Comparison of ENCODE assay signal across 9 cellular contexts in the genomic region with DNA sequence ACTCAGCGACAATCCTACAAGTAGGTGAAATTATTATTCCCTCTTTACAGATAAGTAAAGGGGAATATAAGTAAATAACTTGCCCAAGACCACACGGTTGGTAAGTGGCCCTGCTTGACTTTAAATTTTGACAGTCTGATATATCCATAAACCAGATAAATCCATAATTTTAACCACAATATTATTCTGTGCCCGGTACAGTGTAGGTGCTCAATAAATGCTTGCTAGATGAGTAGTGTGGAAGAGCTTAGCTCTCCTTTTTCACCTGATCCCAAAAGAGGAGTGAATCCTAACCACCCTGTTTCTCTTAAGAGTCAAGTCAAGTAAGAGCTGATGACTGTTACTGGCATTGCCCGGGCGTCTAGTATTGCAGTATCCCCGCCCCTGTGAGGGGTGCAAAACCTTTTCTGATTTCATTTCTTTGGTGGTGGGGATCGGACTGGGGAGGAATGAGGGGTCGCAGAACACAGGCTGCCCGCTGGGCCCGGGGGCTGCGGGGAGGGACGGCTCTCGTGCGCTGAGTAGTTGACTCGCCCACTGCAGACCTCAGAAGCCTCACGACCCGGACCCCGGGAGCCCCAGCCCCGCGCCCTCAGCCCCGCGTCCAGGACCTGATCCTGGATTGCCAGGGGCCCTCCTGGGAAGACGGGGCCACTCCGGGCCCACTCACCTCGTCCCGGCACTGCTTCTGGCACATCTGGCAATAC. TPM values are rescaled to one million over a fixed set of nuclear protein-coding genes. Genes with fewer than 3 reads are reported as not detected.
DNase-seq lines count a peak whose midpoint lies in the region; ATAC-seq and TF ChIP-seq lines count a peak whose summit lies in the region.
"Had no signal": no experiment of that assay in that cellular context is flagged by ENCODE, and none has a peak within 500 bp of the region (broad histone marks: within the 10 kb centered on the region; RNA-seq: fewer than 3 reads in every experiment).

No MANE protein-coding gene starts in this region.

- H4K91ac ChIP-seq in mesenchymal stem cell (ENCODE audit: low read length) = peak overlapping the region; percentile 28

- H3K9ac ChIP-seq in HUES48 (ENCODE audit: low read depth, low read length) (peak overlapping the region; percentile 87), mesenchymal stem cell (ENCODE audit: low read length) (peak overlapping the region; percentile 97)

- H3K27ac Mint-ChIP-seq in CD4-positive, alpha-beta T cell = no peak overlapping the region
- H3K27ac Mint-ChIP-seq: T-helper 1 cell treated with Interleukin-12 subunit alpha and Interleukin-12 subunit beta and Interleukin-4 antibody, amounts not matched to agents 30 μg/mL and 1 μg/mL, for 36 hours had no signal

- H2AK5ac ChIP-seq in mesenchymal stem cell (ENCODE audit: low read length, severe bottlenecking) = no peak overlapping the region

- H3K27ac ChIP-seq in CD4-positive, alpha-beta T cell (ENCODE audit: low read depth, low read length) = peak overlapping the region; percentile 42
- peak overlapping the region; percentile 66 for H3K27ac ChIP-seq in HUES48 (ENCODE audit: low read depth, low read length)
- H3K27ac ChIP-seq in mesenchymal stem cell (ENCODE audit: low read length, poor library complexity, severe bottlenecking) = no peak overlapping the region

- POLR2A ChIA-PET in CD4-positive, alpha-beta T cell (lab: Charles Lee) = interaction anchor here (0.6 to 3.8 kb wide), 22 partner anchors 10 to 1974 kb away, joined by 3 to 135 read pairs (median 4); partner anchors contain the start of genes GDI2 and TAF3

- H4K8ac ChIP-seq in mesenchymal stem cell (ENCODE audit: low read length) = peak overlapping the region; percentile 66

- H2AFZ ChIP-seq in mesenchymal stem cell (ENCODE audit: low read depth, low read length) = no peak overlapping the region

- no peaks in the 10 kb centered on the region for H3K79me1 ChIP-seq in mesenchymal stem cell (replicated peaks; ENCODE audit: low read length, poor library complexity, severe bottlenecking)

- H3K4me1 ChIP-seq in HUES48 (ENCODE audit: control insufficient read depth, insufficient read depth, low read length) (peaks cover 16% of the 10 kb centered on the region; the same call in 1 of the 2 replicates), mesenchymal stem cell (ENCODE audit: control insufficient read depth, insufficient read depth, low read depth, low read length) (peaks cover 2% of the 10 kb centered on the region)

- no peak overlapping the region for H2BK5ac ChIP-seq in mesenchymal stem cell (ENCODE audit: low read depth, low read length, poor library complexity, severe bottlenecking)

- peak overlapping the region; percentile 66 for H3K4me2 ChIP-seq in mesenchymal stem cell (ENCODE audit: low read length, poor library complexity, severe bottlenecking)

- peak overlapping the region in 1 of 2 experiments; percentile 55 for H3K4ac ChIP-seq in mesenchymal stem cell (ENCODE audit: low read depth in 1 of 2, low read length in 2 of 2)

- no peaks in the 10 kb centered on the region for H3K9me3 ChIP-seq in CD4-positive, alpha-beta T cell (ENCODE audit: control insufficient read depth, low read length)
- H3K9me3 ChIP-seq in HUES48 (ENCODE audit: control insufficient read depth, insufficient read depth, low read length) = no peaks in the 10 kb centered on the region
- H3K9me3 ChIP-seq in mesenchymal stem cell (ENCODE audit: control insufficient read depth, low read length) = no peaks in the 10 kb centered on the region

- H2BK120ac ChIP-seq in mesenchymal stem cell (ENCODE audit: low read depth, low read length) = peak overlapping the region; percentile 11

- no peaks in the 10 kb centered on the region for H3K27me3 Mint-ChIP-seq in CD4-positive, alpha-beta T cell

- H3K9me3 Mint-ChIP-seq in CD4-positive, alpha-beta T cell = no peaks in the 10 kb centered on the region
- H3K9me3 Mint-ChIP-seq: T-helper 1 cell treated with Interleukin-12 subunit alpha and Interleukin-12 subunit beta and Interleukin-4 antibody, amounts not matched to agents 30 μg/mL and 1 μg/mL, for 36 hours had no signal

- peak overlapping the region in 1 of 2 experiments; percentile 35 for H3K23ac ChIP-seq in mesenchymal stem cell (ENCODE audit: low read length in 2 of 2)

- DNase-seq in CD4-positive, alpha-beta T cell = peak in 1 of 10 experiments; percentile 8
- peak; percentile 12 to 35 for DNase-seq in cardiac fibroblast (ENCODE audit: low read depth in 2 of 2)
- DNase-seq in mesenchymal stem cell = peak; percentile 36
- no peak for DNase-seq in NCI-H1694 treated with DMSO at 0.1 percent for 48 hours (lab: John Stamatoyannopoulos, UW)
- DNase-seq in mucosa of gallbladder (ENCODE audit: low spot score) = no peak
- no peak for DNase-seq in cerebellar nuclear complex (lab: John Stamatoyannopoulos, UW)

- no peak for ATAC-seq in CD4-positive, alpha-beta T cell (ENCODE audit: poor library complexity)
- ATAC-seq in GM21367 (IDR thresholded peaks at IDR 0.05; ENCODE audit: unreplicated experiment) = peak; percentile 5

- H3K18ac ChIP-seq in mesenchymal stem cell (ENCODE audit: low read depth in 1 of 2, low read length in 2 of 2) = peak overlapping the region; percentile 62 to 86

- CTCF ChIA-PET in CD4-positive, alpha-beta T cell (lab: Charles Lee) = interaction anchor here (1.0 kb wide), 1 partner anchor 31 kb away, joined by 6 read pairs; the partner anchor contains the start of gene TAF3

- no peak overlapping the region for H3K4me3 Mint-ChIP-seq in CD4-positive, alpha-beta T cell
- H3K4me3 Mint-ChIP-seq: T-helper 1 cell treated with Interleukin-12 subunit alpha and Interleukin-12 subunit beta and Interleukin-4 antibody, amounts not matched to agents 30 μg/mL and 1 μg/mL, for 36 hours had no signal

- H3K4me3 ChIP-seq in HUES48 (ENCODE audit: low read depth, low read length) = peak overlapping the region; percentile 99
- peak overlapping the region; percentile 93 to 100 for H3K4me3 ChIP-seq in cardiac fibroblast (replicated peaks in 1 of 2; ENCODE audit: low read depth in 2 of 2, low read length in 2 of 2)
- H3K4me3 ChIP-seq in mesenchymal stem cell (ENCODE audit: insufficient read depth in 1 of 2, low read depth in 1 of 2, low read length in 2 of 2) = peak overlapping the region; percentile 78 to 93

- peaks cover 60% of the 10 kb centered on the region for H3K4me1 Mint-ChIP-seq in CD4-positive, alpha-beta T cell (ENCODE audit: low read depth)

- peak overlapping the region in 1 of 2 experiments; percentile 93 for H3K14ac ChIP-seq in mesenchymal stem cell (ENCODE audit: low read length in 2 of 2)

- no peaks in the 10 kb centered on the region for H3K27me3 ChIP-seq in CD4-positive, alpha-beta T cell (ENCODE audit: control insufficient read depth, insufficient read depth, low read length)
- H3K27me3 ChIP-seq in HUES48 (ENCODE audit: control insufficient read depth, insufficient read depth, low read length) (no peaks in the 10 kb centered on the region), mesenchymal stem cell (ENCODE audit: control insufficient read depth in 1 of 2, insufficient read depth in 1 of 2, low read length in 2 of 2) (no peaks in the 10 kb centered on the region)

- H2BK15ac ChIP-seq in mesenchymal stem cell (ENCODE audit: low read depth, poor library complexity, severe bottlenecking) = no peak overlapping the region

- peaks cover 19% of the 10 kb centered on the region for H3K36me3 Mint-ChIP-seq in CD4-positive, alpha-beta T cell (ENCODE audit: low read depth)

- intact Hi-C loops in CD4-positive, alpha-beta T cell (cut with DNase I, micrococcal nuclease) = loop anchor here in 1 of 2 experiments (10.0 kb wide), 1 partner anchor 373 kb away; the partner anchor contains the start of gene SFMBT2

- no peak overlapping the region for H2BK12ac ChIP-seq in mesenchymal stem cell (ENCODE audit: low read length in 2 of 2)

- no peak for TF ChIP-seq CTCF in CD4-positive, alpha-beta T cell (IDR thresholded peaks at IDR 0.05)
- TF ChIP-seq CTCF in cardiac fibroblast (IDR thresholded peaks at IDR 0.05; ENCODE audit: low read depth, low read length) = no peak

- H3K36me3 ChIP-seq in HUES48 (ENCODE audit: control insufficient read depth, insufficient read depth, low read length) (peaks cover 14% of the 10 kb centered on the region), mesenchymal stem cell (ENCODE audit: control insufficient read depth in 1 of 2, insufficient read depth in 2 of 2, low read depth in 1 of 2, low read length in 2 of 2) (peaks cover 5 to 20% of the 10 kb centered on the region in 2 experiments)

- WGBS in mesenchymal stem cell = under 1% methylated on average over 23 of the region's 26 CpGs

RNA-seq across cellular contexts. Expression of gene KIN, which starts 0.5 kb away (rescaled TPM):
- 1 to 10 TPM; 6.5 to 8.6 TPM for total RNA-seq in CD4-positive, alpha-beta T cell
- polyA plus RNA-seq in mesenchymal stem cell (2013, experiment 1 of 2) = 14.8 TPM
- polyA plus RNA-seq in mesenchymal stem cell (2013, experiment 2 of 2) = 15.7 TPM
- 10.4 TPM for total RNA-seq in mucosa of gallbladder

RNA-seq across cellular contexts. Expression of gene ATP5F1C, which starts 0.7 kb away (rescaled TPM):
- total RNA-seq in CD4-positive, alpha-beta T cell = 100 to 1,000 TPM; 111 TPM
- polyA plus RNA-seq in mesenchymal stem cell (2013, experiment 1 of 2) = 375 TPM
- polyA plus RNA-seq in mesenchymal stem cell (2013, experiment 2 of 2) = 397 TPM
- total RNA-seq in mucosa of gallbladder = 234 TPM

RNA-seq across cellular contexts. Expression of gene TAF3, which starts 31.0 kb away (rescaled TPM):
- total RNA-seq in CD4-positive, alpha-beta T cell = 10 to 100 TPM; 12.6 to 12.8 TPM
- 7.7 TPM for polyA plus RNA-seq in mesenchymal stem cell (2013, experiment 1 of 2)
- polyA plus RNA-seq in mesenchymal stem cell (2013, experiment 2 of 2) = 7.7 TPM
- total RNA-seq in mucosa of gallbladder = 7.7 TPM

Comparison
In these comparisons a context has a peak if more than half of its experiments do, and no peak if none do; other contexts are left out.
1. DNase-seq: peak in cardiac fibroblast (2 of 2) and mesenchymal stem cell (single experiment); none in NCI-H1694 treated with DMSO at 0.1 percent for 48 hours (single experiment), mucosa of gallbladder (single experiment) and cerebellar nuclear complex (0 of 2).
2. Peak in every context shown above with its lines, with median percentiles within 50 percentile points of each other: H3K4me3 ChIP-seq.